2 cellular contexts compared by ENCODE assay signal in the genomic region with DNA sequence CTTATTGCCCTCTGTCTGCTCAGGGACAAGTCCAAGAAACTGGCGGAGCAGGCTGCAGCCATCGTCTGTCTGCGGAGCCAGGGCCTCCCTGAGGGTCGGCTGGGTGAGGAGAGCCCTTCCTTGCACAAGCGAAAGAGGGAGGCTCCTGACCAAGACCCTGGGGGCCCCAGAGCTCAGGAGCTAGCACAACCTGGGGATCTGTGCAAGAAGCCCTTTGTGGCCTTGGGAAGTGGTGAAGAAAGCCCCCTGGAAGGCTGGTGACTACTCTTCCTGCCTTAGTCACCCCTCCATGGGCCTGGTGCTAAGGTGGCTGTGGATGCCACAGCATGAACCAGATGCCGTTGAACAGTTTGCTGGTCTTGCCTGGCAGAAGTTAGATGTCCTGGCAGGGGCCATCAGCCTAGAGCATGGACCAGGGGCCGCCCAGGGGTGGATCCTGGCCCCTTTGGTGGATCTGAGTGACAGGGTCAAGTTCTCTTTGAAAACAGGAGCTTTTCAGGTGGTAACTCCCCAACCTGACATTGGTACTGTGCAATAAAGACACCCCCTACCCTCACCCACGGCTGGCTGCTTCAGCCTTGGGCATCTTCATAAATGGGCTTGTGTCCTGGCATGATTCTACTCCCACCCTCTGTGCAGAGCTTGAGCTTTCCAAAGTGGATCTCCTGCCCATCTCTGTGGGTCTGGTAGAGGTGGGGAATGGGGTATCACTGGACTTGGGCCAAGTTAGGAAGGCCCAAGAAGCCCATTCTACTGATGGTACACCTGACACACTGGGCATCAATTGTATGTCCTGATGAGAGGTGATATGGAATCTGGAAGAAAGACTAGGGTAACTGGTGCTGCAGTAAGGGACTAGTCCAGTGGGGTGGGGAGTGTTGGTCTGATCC.
TF ChIP-seq lines count a peak whose summit lies in the region.

No MANE protein-coding gene starts in this region.

TF ChIP-seq in IMR-90, 13 proteins besides CTCF, POLR2A, EP300 and RAD21:
- TF ChIP-seq ELK1 (IDR thresholded peaks at IDR 0.05; ENCODE audit: borderline replicate concordance, low read depth, low read length), result no peak
- no peak for TF ChIP-seq RCOR1 (IDR thresholded peaks at IDR 0.05; ENCODE audit: insufficient replicate concordance, low read length)
- TF ChIP-seq FOS (IDR thresholded peaks at IDR 0.05; ENCODE audit: low read depth, low read length), result no peak
- no peak for TF ChIP-seq CHD1 (IDR thresholded peaks at IDR 0.05; ENCODE audit: low read depth, low read length)
- TF ChIP-seq MAZ (IDR thresholded peaks at IDR 0.05; ENCODE audit: borderline replicate concordance, low read depth, low read length), result no peak
- TF ChIP-seq BHLHE40 (IDR thresholded peaks at IDR 0.05; ENCODE audit: low read depth, low read length), result no peak
- TF ChIP-seq RFX5 (IDR thresholded peaks at IDR 0.05; ENCODE audit: low read depth, low read length), result no peak
- no peak for TF ChIP-seq MXI1 (IDR thresholded peaks at IDR 0.05; ENCODE audit: borderline replicate concordance, low read depth, low read length)
- no peak for TF ChIP-seq CEBPB (IDR thresholded peaks at IDR 0.05; ENCODE audit: low read depth, low read length)
- no peak for TF ChIP-seq NFE2L2 (IDR thresholded peaks at IDR 0.05; ENCODE audit: low read depth, low read length)
- TF ChIP-seq MAFK (IDR thresholded peaks at IDR 0.05; ENCODE audit: low read depth, low read length), result no peak
- no peak for TF ChIP-seq SMC3 (IDR thresholded peaks at IDR 0.05; ENCODE audit: low read depth, low read length)

TF ChIP-seq in HepG2, 621 proteins besides CTCF, POLR2A, EP300 and RAD21 (continues in another document):
- TF ChIP-seq ZNF678 (CRISPR knock-in tag; IDR thresholded peaks at IDR 0.05) (no peak), ZNF616 (CRISPR knock-in tag; IDR thresholded peaks at IDR 0.05; ENCODE audit: low read depth) (0 out of 2 replicates have a peak, but pooled peaks have one; percentile 47), ZSCAN31 (CRISPR knock-in tag; IDR thresholded peaks at IDR 0.05; ENCODE audit: low read depth) (no peak), MYC (CRISPR knock-in tag; IDR thresholded peaks at IDR 0.05; ENCODE audit: borderline replicate concordance) (no peak), TP53 (CRISPR knock-in tag; conservative IDR thresholded peaks at IDR 0.05) (no peak), ZSCAN21 (CRISPR knock-in tag; IDR thresholded peaks at IDR 0.05; ENCODE audit: borderline replicate concordance) (no peak), FLYWCH1 (CRISPR knock-in tag; IDR thresholded peaks at IDR 0.05) (0 out of 2 replicates have a peak, but pooled peaks have one; percentile 12), ZNF12 (CRISPR knock-in tag; IDR thresholded peaks at IDR 0.05) (peak; percentile 66; the same call in 1 of the 2 replicates), ATF5 (CRISPR knock-in tag; IDR thresholded peaks at IDR 0.05; ENCODE audit: low read depth) (no peak), ZNF850 (CRISPR knock-in tag; conservative IDR thresholded peaks at IDR 0.05) (no peak), FOXO4 (CRISPR knock-in tag; conservative IDR thresholded peaks at IDR 0.05) (peak; percentile 93), TGIF2 (CRISPR knock-in tag; IDR thresholded peaks at IDR 0.05) (0 out of 2 replicates have a peak, but pooled peaks have one; percentile 11), NCOA1 (CRISPR knock-in tag; IDR thresholded peaks at IDR 0.05) (0 out of 2 replicates have a peak, but pooled peaks have one; percentile 10), ZNF224 (CRISPR knock-in tag; IDR thresholded peaks at IDR 0.05) (no peak), ZBTB21 (CRISPR knock-in tag; IDR thresholded peaks at IDR 0.05) (no peak), ZNF569 (CRISPR knock-in tag; IDR thresholded peaks at IDR 0.05; ENCODE audit: borderline replicate concordance) (no peak), MAZ (IDR thresholded peaks at IDR 0.05; ENCODE audit: borderline replicate concordance, low read depth, low read length) (no peak), MAZ (CRISPR knock-in tag; IDR thresholded peaks at IDR 0.05; ENCODE audit: low read depth) (no peak), KDM5A (IDR thresholded peaks at IDR 0.05; ENCODE audit: borderline replicate concordance, low read length) (no peak), ZBTB8A (CRISPR knock-in tag; IDR thresholded peaks at IDR 0.05; ENCODE audit: borderline replicate concordance, low read depth) (no peak), HES4 (CRISPR knock-in tag; IDR thresholded peaks at IDR 0.05; ENCODE audit: borderline replicate concordance) (no peak), ZNF704 (CRISPR knock-in tag; IDR thresholded peaks at IDR 0.05; ENCODE audit: borderline replicate concordance) (no peak), JUND (CRISPR knock-in tag; IDR thresholded peaks at IDR 0.05) (no peak), PITX1 (CRISPR knock-in tag; IDR thresholded peaks at IDR 0.05) (no peak)
- TF ChIP-seq, protein P1, sequence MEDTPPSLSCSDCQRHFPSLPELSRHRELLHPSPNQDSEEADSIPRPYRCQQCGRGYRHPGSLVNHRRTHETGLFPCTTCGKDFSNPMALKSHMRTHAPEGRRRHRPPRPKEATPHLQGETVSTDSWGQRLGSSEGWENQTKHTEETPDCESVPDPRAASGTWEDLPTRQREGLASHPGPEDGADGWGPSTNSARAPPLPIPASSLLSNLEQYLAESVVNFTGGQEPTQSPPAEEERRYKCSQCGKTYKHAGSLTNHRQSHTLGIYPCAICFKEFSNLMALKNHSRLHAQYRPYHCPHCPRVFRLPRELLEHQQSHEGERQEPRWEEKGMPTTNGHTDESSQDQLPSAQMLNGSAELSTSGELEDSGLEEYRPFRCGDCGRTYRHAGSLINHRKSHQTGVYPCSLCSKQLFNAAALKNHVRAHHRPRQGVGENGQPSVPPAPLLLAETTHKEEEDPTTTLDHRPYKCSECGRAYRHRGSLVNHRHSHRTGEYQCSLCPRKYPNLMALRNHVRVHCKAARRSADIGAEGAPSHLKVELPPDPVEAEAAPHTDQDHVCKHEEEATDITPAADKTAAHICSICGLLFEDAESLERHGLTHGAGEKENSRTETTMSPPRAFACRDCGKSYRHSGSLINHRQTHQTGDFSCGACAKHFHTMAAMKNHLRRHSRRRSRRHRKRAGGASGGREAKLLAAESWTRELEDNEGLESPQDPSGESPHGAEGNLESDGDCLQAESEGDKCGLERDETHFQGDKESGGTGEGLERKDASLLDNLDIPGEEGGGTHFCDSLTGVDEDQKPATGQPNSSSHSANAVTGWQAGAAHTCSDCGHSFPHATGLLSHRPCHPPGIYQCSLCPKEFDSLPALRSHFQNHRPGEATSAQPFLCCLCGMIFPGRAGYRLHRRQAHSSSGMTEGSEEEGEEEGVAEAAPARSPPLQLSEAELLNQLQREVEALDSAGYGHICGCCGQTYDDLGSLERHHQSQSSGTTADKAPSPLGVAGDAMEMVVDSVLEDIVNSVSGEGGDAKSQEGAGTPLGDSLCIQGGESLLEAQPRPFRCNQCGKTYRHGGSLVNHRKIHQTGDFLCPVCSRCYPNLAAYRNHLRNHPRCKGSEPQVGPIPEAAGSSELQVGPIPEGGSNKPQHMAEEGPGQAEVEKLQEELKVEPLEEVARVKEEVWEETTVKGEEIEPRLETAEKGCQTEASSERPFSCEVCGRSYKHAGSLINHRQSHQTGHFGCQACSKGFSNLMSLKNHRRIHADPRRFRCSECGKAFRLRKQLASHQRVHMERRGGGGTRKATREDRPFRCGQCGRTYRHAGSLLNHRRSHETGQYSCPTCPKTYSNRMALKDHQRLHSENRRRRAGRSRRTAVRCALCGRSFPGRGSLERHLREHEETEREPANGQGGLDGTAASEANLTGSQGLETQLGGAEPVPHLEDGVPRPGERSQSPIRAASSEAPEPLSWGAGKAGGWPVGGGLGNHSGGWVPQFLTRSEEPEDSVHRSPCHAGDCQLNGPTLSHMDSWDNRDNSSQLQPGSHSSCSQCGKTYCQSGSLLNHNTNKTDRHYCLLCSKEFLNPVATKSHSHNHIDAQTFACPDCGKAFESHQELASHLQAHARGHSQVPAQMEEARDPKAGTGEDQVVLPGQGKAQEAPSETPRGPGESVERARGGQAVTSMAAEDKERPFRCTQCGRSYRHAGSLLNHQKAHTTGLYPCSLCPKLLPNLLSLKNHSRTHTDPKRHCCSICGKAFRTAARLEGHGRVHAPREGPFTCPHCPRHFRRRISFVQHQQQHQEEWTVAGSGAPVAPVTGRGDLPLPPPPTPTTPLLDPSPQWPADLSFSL (CRISPR knock-in tag; IDR thresholded peaks at IDR 0.05), result no peak
- TF ChIP-seq, protein P2, sequence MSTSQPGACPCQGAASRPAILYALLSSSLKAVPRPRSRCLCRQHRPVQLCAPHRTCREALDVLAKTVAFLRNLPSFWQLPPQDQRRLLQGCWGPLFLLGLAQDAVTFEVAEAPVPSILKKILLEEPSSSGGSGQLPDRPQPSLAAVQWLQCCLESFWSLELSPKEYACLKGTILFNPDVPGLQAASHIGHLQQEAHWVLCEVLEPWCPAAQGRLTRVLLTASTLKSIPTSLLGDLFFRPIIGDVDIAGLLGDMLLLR (CRISPR knock-in tag; IDR thresholded peaks at IDR 0.05), result 0 out of 2 replicates have a peak, but pooled peaks have one; percentile 20
- TF ChIP-seq, protein P3, sequence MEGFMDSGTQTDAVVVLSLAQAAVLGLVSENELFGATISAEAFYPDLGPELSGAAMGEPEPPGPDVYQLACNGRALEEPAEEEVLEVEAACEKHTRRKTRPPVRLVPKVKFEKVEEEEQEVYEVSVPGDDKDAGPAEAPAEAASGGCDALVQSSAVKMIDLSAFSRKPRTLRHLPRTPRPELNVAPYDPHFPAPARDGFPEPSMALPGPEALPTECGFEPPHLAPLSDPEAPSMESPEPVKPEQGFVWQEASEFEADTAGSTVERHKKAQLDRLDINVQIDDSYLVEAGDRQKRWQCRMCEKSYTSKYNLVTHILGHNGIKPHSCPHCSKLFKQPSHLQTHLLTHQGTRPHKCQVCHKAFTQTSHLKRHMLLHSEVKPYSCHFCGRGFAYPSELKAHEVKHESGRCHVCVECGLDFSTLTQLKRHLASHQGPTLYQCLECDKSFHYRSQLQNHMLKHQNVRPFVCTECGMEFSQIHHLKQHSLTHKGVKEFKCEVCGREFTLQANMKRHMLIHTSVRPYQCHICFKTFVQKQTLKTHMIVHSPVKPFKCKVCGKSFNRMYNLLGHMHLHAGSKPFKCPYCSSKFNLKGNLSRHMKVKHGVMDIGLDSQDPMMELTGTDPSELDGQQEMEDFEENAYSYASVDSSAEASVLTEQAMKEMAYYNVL (CRISPR knock-in tag; IDR thresholded peaks at IDR 0.05; ENCODE audit: borderline replicate concordance), result no peak
- TF ChIP-seq, protein P4, sequence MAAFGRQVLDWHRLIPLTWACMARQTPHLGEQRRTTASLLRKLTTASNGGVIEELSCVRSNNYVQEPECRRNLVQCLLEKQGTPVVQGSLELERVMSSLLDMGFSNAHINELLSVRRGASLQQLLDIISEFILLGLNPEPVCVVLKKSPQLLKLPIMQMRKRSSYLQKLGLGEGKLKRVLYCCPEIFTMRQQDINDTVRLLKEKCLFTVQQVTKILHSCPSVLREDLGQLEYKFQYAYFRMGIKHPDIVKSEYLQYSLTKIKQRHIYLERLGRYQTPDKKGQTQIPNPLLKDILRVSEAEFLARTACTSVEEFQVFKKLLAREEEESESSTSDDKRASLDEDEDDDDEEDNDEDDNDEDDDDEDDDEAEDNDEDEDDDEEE (CRISPR knock-in tag; IDR thresholded peaks at IDR 0.05), result no peak
- TF ChIP-seq, protein P5, sequence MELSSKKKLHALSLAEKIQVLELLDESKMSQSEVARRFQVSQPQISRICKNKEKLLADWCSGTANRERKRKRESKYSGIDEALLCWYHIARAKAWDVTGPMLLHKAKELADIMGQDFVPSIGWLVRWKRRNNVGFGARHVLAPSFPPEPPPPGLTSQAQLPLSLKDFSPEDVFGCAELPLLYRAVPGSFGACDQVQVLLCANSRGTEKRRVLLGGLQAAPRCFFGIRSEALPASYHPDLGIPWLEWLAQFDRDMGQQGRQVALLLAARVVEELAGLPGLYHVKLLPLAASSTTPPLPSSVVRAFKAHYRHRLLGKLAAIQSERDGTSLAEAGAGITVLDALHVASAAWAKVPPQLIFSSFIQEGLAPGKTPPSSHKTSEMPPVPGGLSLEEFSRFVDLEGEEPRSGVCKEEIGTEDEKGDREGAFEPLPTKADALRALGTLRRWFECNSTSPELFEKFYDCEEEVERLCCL (CRISPR knock-in tag; IDR thresholded peaks at IDR 0.05; ENCODE audit: borderline replicate concordance), result no peak
- TF ChIP-seq, protein P6, sequence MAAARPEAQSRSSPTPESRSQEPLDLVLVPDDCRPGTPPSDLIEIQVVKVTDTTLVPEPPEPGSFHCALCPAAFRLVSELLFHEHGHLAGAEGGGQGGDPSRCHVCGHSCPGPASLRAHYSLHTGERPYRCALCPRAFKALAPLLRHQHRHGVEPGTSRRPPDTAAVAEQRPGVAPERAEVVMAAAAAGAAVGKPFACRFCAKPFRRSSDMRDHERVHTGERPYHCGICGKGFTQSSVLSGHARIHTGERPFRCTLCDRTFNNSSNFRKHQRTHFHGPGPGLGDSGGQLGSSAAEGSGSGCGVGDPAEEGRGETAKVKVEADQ (CRISPR knock-in tag; IDR thresholded peaks at IDR 0.05; ENCODE audit: borderline replicate concordance), result peak; percentile 12
